In the genomic region with DNA sequence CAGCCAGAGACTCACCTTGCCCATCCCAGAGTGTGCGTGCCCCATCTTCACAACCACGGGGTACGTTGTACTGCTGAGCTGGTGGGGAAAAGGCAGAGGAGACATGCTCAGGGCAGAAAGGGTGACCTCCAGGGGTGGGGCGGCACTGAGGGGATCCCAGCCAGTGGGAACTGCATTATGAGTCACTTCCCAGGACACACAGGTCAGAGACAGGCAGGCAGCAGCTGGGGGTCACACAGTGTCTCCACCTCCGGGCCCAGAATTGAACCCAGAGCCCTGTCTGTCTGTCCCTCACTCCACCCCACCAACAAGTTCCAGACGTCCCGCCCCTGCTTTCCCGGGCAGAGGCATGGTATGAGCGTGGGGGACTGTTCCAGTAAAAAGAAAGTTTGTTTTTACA, we compare ENCODE assay signal across 2 cellular contexts.
TF ChIP-seq lines count a peak whose summit lies in the region.

No MANE protein-coding gene starts in this region.

TF ChIP-seq in HEK293T, 16 proteins besides CTCF, POLR2A, EP300 and RAD21:
- no peak for TF ChIP-seq LEF1 (IDR thresholded peaks at IDR 0.05; ENCODE audit: borderline replicate concordance)
- no peak for TF ChIP-seq L3MBTL2 (conservative IDR thresholded peaks at IDR 0.05)
- TF ChIP-seq SP1 (IDR thresholded peaks at IDR 0.05) = no peak
- TF ChIP-seq SUZ12 (IDR thresholded peaks at IDR 0.05) = no peak
- TF ChIP-seq NFRKB (IDR thresholded peaks at IDR 0.05) = no peak
- TF ChIP-seq HDGF (IDR thresholded peaks at IDR 0.05; ENCODE audit: borderline replicate concordance) = no peak
- no peak for TF ChIP-seq FOXA1 (IDR thresholded peaks at IDR 0.05)
- no peak for TF ChIP-seq BHLHE40 (IDR thresholded peaks at IDR 0.05; ENCODE audit: borderline replicate concordance)
- no peak for TF ChIP-seq ARNT (IDR thresholded peaks at IDR 0.05)
- TF ChIP-seq FOXK2 (IDR thresholded peaks at IDR 0.05) = no peak

TF ChIP-seq in K562, 482 proteins besides CTCF, POLR2A, EP300 and RAD21:
- TF ChIP-seq ZFP36 (IDR thresholded peaks at IDR 0.05; ENCODE audit: low read depth, low read length, partially characterized antibody) (peak; percentile 52), JUND (IDR thresholded peaks at IDR 0.05; ENCODE audit: borderline replicate concordance, low read depth, low read length) (peak; percentile 43; the same call in 1 of the 2 replicates), JUND (tag; IDR thresholded peaks at IDR 0.05; ENCODE audit: borderline replicate concordance, low read depth, low read length) (no peak), TSHZ1 (CRISPR knock-in tag; IDR thresholded peaks at IDR 0.05) (no peak), ATF3 (IDR thresholded peaks at IDR 0.05) (peak; percentile 40; the same call in 1 of the 2 replicates), ATF3 (CRISPR knock-in tag; conservative IDR thresholded peaks at IDR 0.05) (no peak), FOSL1 (tag; conservative IDR thresholded peaks at IDR 0.05) (peak; percentile 38), PHF20 (IDR thresholded peaks at IDR 0.05; ENCODE audit: partially characterized antibody) (no peak), ASH1L (IDR thresholded peaks at IDR 0.05; ENCODE audit: borderline replicate concordance, low read depth, partially characterized antibody) (no peak)
- TF ChIP-seq, protein P1, sequence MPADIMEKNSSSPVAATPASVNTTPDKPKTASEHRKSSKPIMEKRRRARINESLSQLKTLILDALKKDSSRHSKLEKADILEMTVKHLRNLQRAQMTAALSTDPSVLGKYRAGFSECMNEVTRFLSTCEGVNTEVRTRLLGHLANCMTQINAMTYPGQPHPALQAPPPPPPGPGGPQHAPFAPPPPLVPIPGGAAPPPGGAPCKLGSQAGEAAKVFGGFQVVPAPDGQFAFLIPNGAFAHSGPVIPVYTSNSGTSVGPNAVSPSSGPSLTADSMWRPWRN (IDR thresholded peaks at IDR 0.05; ENCODE audit: low read depth) = no peak
- TF ChIP-seq, protein P2, sequence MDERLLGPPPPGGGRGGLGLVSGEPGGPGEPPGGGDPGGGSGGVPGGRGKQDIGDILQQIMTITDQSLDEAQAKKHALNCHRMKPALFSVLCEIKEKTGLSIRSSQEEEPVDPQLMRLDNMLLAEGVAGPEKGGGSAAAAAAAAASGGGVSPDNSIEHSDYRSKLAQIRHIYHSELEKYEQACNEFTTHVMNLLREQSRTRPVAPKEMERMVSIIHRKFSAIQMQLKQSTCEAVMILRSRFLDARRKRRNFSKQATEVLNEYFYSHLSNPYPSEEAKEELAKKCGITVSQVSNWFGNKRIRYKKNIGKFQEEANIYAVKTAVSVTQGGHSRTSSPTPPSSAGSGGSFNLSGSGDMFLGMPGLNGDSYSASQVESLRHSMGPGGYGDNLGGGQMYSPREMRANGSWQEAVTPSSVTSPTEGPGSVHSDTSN (CRISPR knock-in tag; IDR thresholded peaks at IDR 0.05; ENCODE audit: low read depth) = no peak
- TF ChIP-seq, protein P2 (tag; conservative IDR thresholded peaks at IDR 0.05; ENCODE audit: low read depth) = no peak
TF ChIP-seq in K562: peak in this region for 4.
